In genomic region chr14:24338843-24339242, GRCh38 we compare ENCODE assay signal across 10 cellular contexts. TPM values are rescaled to one million over a fixed set of nuclear protein-coding genes. Genes with fewer than 3 reads are reported as not detected.
DNase-seq lines count a peak whose midpoint lies in the region; ATAC-seq and TF ChIP-seq lines count a peak whose summit lies in the region.
"Had no signal": no experiment of that assay in that cellular context is flagged by ENCODE, and none has a peak within 500 bp of the region (broad histone marks: within the 10 kb centered on the region; RNA-seq: fewer than 3 reads in every experiment).

No MANE protein-coding gene starts in this region.

- H3K4me1 Mint-ChIP-seq in WTC11, result peaks cover 16% of the 10 kb centered on the region
- peaks cover 37% of the 10 kb centered on the region for H3K4me1 Mint-ChIP-seq in stimulated activated effector memory CD8-positive, alpha-beta T cell treated with anti-CD3 and anti-CD28 coated beads, Interleukin-12 subunit alpha, Interleukin-12 subunit beta, amount 100 ng/mL, for 72 hours

- WGBS in GM23248 (ENCODE audit: low coverage in 1 of 2, low lambda C conversion rate in 2 of 2, missing lambda C conversion rate in 2 of 2), 2 experiments, result 73 to 81% methylated on average over 14 of the region's 14 CpGs

- H3K27me3 ChIP-seq in GM23248 (replicated peaks; ENCODE audit: insufficient read depth), result no peaks in the 10 kb centered on the region
- H3K27me3 ChIP-seq in iPS-20b (ENCODE audit: insufficient read depth, low read length), result peaks cover 98% of the 10 kb centered on the region

- no peaks in the 10 kb centered on the region for H3K9me3 ChIP-seq in GM23248 (ENCODE audit: low read depth)
- peaks cover 4% of the 10 kb centered on the region; the same call in 1 of the 2 replicates for H3K9me3 ChIP-seq in iPS-20b (ENCODE audit: insufficient read depth, low read depth, low read length)

- H3K9ac ChIP-seq in GM23248 (no peak overlapping the region), iPS-20b (ENCODE audit: low read depth, low read length) (no peak overlapping the region)

- ATAC-seq in WTC11, result no peak
- no peak for ATAC-seq in stimulated activated effector memory CD8-positive, alpha-beta T cell treated with anti-CD3 and anti-CD28 coated beads, Interleukin-12 subunit alpha, Interleukin-12 subunit beta, amount 100 ng/mL, for 72 hours
- ATAC-seq in GM21381 (IDR thresholded peaks at IDR 0.05; ENCODE audit: unreplicated experiment), result no peak

- no peak overlapping the region for H3K27ac Mint-ChIP-seq in WTC11
- H3K27ac Mint-ChIP-seq in stimulated activated effector memory CD8-positive, alpha-beta T cell treated with anti-CD3 and anti-CD28 coated beads, Interleukin-12 subunit alpha, Interleukin-12 subunit beta, amount 100 ng/mL, for 72 hours, result peak overlapping the region; percentile 23

- H3K27me3 Mint-ChIP-seq in WTC11 (ENCODE audit: low read depth), result peaks cover 97% of the 10 kb centered on the region

- DNase-seq in GM23248, result no peak
- no peak for DNase-seq in WTC11 (ENCODE audit: low spot score)
- DNase-seq in stimulated activated effector memory CD8-positive, alpha-beta T cell treated with anti-CD3 and anti-CD28 coated beads, Interleukin-12 subunit alpha, Interleukin-12 subunit beta, amount 100 ng/mL, for 72 hours (ENCODE audit: low spot score in 2 of 2), result no peak
- DNase-seq in stimulated activated CD4-positive, alpha-beta T cell treated with anti-CD3 and anti-CD28 coated beads, Interleukin-2, amount 100 ng/mL, for 24 hours, result no peak
- DNase-seq in NK-92 (lab: John Stamatoyannopoulos, UW; ENCODE audit: unreplicated experiment), result no peak
- DNase-seq: activated CD4-positive, CD25-positive, alpha-beta regulatory T cell; caudate nucleus; head of caudate nucleus had no signal

- no peaks in the 10 kb centered on the region for H3K9me3 Mint-ChIP-seq in WTC11
- H3K9me3 Mint-ChIP-seq in stimulated activated effector memory CD8-positive, alpha-beta T cell treated with anti-CD3 and anti-CD28 coated beads, Interleukin-12 subunit alpha, Interleukin-12 subunit beta, amount 100 ng/mL, for 72 hours, result no peaks in the 10 kb centered on the region

- H3K27ac ChIP-seq in GM23248, result no peak overlapping the region
- no peak overlapping the region for H3K27ac ChIP-seq in iPS-20b (ENCODE audit: low read length)

- no peaks in the 10 kb centered on the region for H3K36me3 ChIP-seq in GM23248 (ENCODE audit: low read depth)
- H3K36me3 ChIP-seq in iPS-20b (ENCODE audit: insufficient read depth, low read depth, low read length), result no peaks in the 10 kb centered on the region

- POLR2A ChIA-PET in WTC11 (lab: Charles Lee), result no interaction called here

- H3K4me3 Mint-ChIP-seq in WTC11, result peak overlapping the region; percentile 80
- peak overlapping the region; percentile 82 for H3K4me3 Mint-ChIP-seq in stimulated activated effector memory CD8-positive, alpha-beta T cell treated with anti-CD3 and anti-CD28 coated beads, Interleukin-12 subunit alpha, Interleukin-12 subunit beta, amount 100 ng/mL, for 72 hours

- H3K79me2 ChIP-seq in GM23248 (ENCODE audit: insufficient read depth), result no peaks in the 10 kb centered on the region

- H2AFZ ChIP-seq in GM23248, result peak overlapping the region; percentile 90; the same call in 1 of the 2 replicates

- H3K4me1 ChIP-seq in GM23248 (ENCODE audit: insufficient read depth) (peaks cover 6% of the 10 kb centered on the region; the same call in 1 of the 2 replicates), iPS-20b (ENCODE audit: insufficient read depth, low read length) (no peaks in the 10 kb centered on the region; the same call in 1 of the 2 replicates)

- peak overlapping the region; percentile 73 for H3K4me3 ChIP-seq in GM23248
- peak overlapping the region; percentile 72 for H3K4me3 ChIP-seq in iPS-20b (ENCODE audit: low read length)

- no peaks in the 10 kb centered on the region for H3K9me2 ChIP-seq in GM23248 (ENCODE audit: insufficient read depth)

- H4K20me1 ChIP-seq in GM23248 (ENCODE audit: insufficient read depth), result no peaks in the 10 kb centered on the region

- in situ Hi-C loops in GM23248 (cut with MboI), result loop anchor here (5.0 kb wide), 1 partner anchor 98 kb away; no protein-coding TSS in a partner anchor

- no peak for TF ChIP-seq CTCF in WTC11 (IDR thresholded peaks at IDR 0.05)

- no peaks in the 10 kb centered on the region for H3F3A ChIP-seq in GM23248 (ENCODE audit: insufficient read depth)

- CTCF ChIA-PET in WTC11 (lab: Charles Lee), result interaction anchor here (0.6 to 17.1 kb wide), 10 partner anchors 13 to 1179 kb away, joined by 3 to 518 read pairs (median 9); partner anchors contain the start of genes CBLN3, CIDEB, KHNYN and LTB4R

- H3K36me3 Mint-ChIP-seq in WTC11, result no peaks in the 10 kb centered on the region
- peaks cover 22% of the 10 kb centered on the region for H3K36me3 Mint-ChIP-seq in stimulated activated effector memory CD8-positive, alpha-beta T cell treated with anti-CD3 and anti-CD28 coated beads, Interleukin-12 subunit alpha, Interleukin-12 subunit beta, amount 100 ng/mL, for 72 hours

- peak overlapping the region; percentile 83 for H3K4me2 ChIP-seq in GM23248 (ENCODE audit: unreplicated experiment)

TF ChIP-seq in WTC11, 78 proteins besides CTCF, POLR2A, EP300 and RAD21 (continues in another document):
- TF ChIP-seq TEAD4 (CRISPR knock-in tag; IDR thresholded peaks at IDR 0.05), result no peak
- no peak for TF ChIP-seq ZBTB43 (CRISPR knock-in tag; IDR thresholded peaks at IDR 0.05)
- TF ChIP-seq ZNF281 (CRISPR knock-in tag; IDR thresholded peaks at IDR 0.05), result no peak
- TF ChIP-seq GTF2I (CRISPR knock-in tag; conservative IDR thresholded peaks at IDR 0.05), result no peak
- no peak for TF ChIP-seq PRRX2 (CRISPR knock-in tag; IDR thresholded peaks at IDR 0.05)

RNA-seq across cellular contexts. Expression of gene RIPK3, which starts 0.9 kb away (rescaled TPM):
- 2.2 and 5.3 TPM in 2 replicates for total RNA-seq in GM23248 (2014; rRNA removed; shearing (Covaris generic))
- 5.1 and 5.3 TPM in 2 replicates for polyA plus RNA-seq in GM23248 (2016; fragmentation: Nextera tagmentation; extraction: Ambion mirVana)
- 0.37 to 1.2 TPM (median 0.83 TPM) in 3 replicates for total RNA-seq in WTC11 (2021)

RNA-seq across cellular contexts. Expression of gene ADCY4, which starts 4.0 kb away (rescaled TPM):
- 0.22 and 0.38 TPM in 2 replicates for total RNA-seq in GM23248 (2014; rRNA removed; shearing (Covaris generic))
- polyA plus RNA-seq in GM23248 (2016; fragmentation: Nextera tagmentation; extraction: Ambion mirVana), result 0.20 and 0.38 TPM in 2 replicates
- total RNA-seq in WTC11 (2021), result 0.96 to 2.4 TPM (median 1.1 TPM) in 3 replicates

RNA-seq across cellular contexts. Expression of gene LTB4R, which starts 27.5 kb away (rescaled TPM):
- 1.4 and 2.4 TPM in 2 replicates for total RNA-seq in GM23248 (2014; rRNA removed; shearing (Covaris generic))
- polyA plus RNA-seq in GM23248 (2016; fragmentation: Nextera tagmentation; extraction: Ambion mirVana), result 0.41 and 1.1 TPM in 2 replicates
- total RNA-seq in WTC11 (2021), result 6.9 to 9.4 TPM (median 7.6 TPM) in 3 replicates

RNA-seq across cellular contexts. Expression of gene LTB4R2, which starts 28.9 kb away (rescaled TPM):
- 3.5 and 6.8 TPM in 2 replicates for total RNA-seq in GM23248 (2014; rRNA removed; shearing (Covaris generic))
- 0.30 and 0.45 TPM in 2 replicates for polyA plus RNA-seq in GM23248 (2016; fragmentation: Nextera tagmentation; extraction: Ambion mirVana)
- 9.1 to 12.9 TPM (median 9.8 TPM) in 3 replicates for total RNA-seq in WTC11 (2021)

RNA-seq across cellular contexts. Expression of gene NFATC4, which starts 29.1 kb away (rescaled TPM):
- total RNA-seq in GM23248 (2014; rRNA removed; shearing (Covaris generic)), result 96.9 and 113 TPM in 2 replicates
- 75.6 and 84.8 TPM in 2 replicates for polyA plus RNA-seq in GM23248 (2016; fragmentation: Nextera tagmentation; extraction: Ambion mirVana)
- 60.7 to 101 TPM (median 95.9 TPM) in 3 replicates for total RNA-seq in WTC11 (2021)
